In genomic region chr1:199855580-199855979, GRCh38 we compare ENCODE assay signal across 16 cellular contexts.
DNase-seq lines count a peak whose midpoint lies in the region; ATAC-seq and TF ChIP-seq lines count a peak whose summit lies in the region.
"Had no signal": no experiment of that assay in that cellular context is flagged by ENCODE, and none has a peak within 500 bp of the region (broad histone marks: within the 10 kb centered on the region; RNA-seq: fewer than 3 reads in every experiment).

No MANE protein-coding gene starts in this region.

- CTCF ChIA-PET in A673 (lab: Charles Lee): no interaction called here
- CTCF ChIA-PET in activated CD8-positive, alpha-beta memory T cell treated with anti-CD3 and anti-CD28 coated beads, Interleukin-2, amount 10 ng/mL, durations not matched to agents 7 days and 5 days (lab: Charles Lee): no interaction called here

- H3K4me1 ChIP-seq in A673 (ENCODE audit: insufficient read depth, low read length, poor library complexity, severe bottlenecking): peaks cover 2% of the 10 kb centered on the region

- peak overlapping the region; percentile 11; the same call in 1 of the 2 replicates for H3K4me3 Mint-ChIP-seq in HFFc6
- H3K4me3 Mint-ChIP-seq in natural killer cell: no peak overlapping the region
- no peak overlapping the region for H3K4me3 Mint-ChIP-seq in activated CD8-positive, alpha-beta memory T cell treated with anti-CD3 and anti-CD28 coated beads, Interleukin-2, amount 10 ng/mL, durations not matched to agents 7 days and 5 days
- H3K4me3 Mint-ChIP-seq: activated naive CD8-positive, alpha-beta T cell treated with anti-CD3 and anti-CD28 coated beads, Interleukin-2, amount 50 U/mL, for 24 hours; stimulated activated effector memory CD8-positive, alpha-beta T cell treated with anti-CD3 and anti-CD28 coated beads, Interleukin-12 subunit alpha, Interleukin-12 subunit beta, amount 100 ng/mL, for 72 hours; T-helper 2 cell treated with Interferon-gamma antibody and Interleukin-4, amounts not matched to agents 5 μg/mL and 100 μg/mL, for 36 hours had no signal

- no peak for TF ChIP-seq CTCF in A673 (conservative IDR thresholded peaks at IDR 0.05; ENCODE audit: low read depth, low read length)
- TF ChIP-seq CTCF in HFFc6 (IDR thresholded peaks at IDR 0.05): no peak
- no peak for TF ChIP-seq CTCF in fibroblast of mammary gland (conservative IDR thresholded peaks at IDR 0.05; ENCODE audit: control insufficient read depth, insufficient read depth, low read depth, low read length)
- TF ChIP-seq CTCF in natural killer cell (IDR thresholded peaks at IDR 0.05): no peak

- peaks cover 10% of the 10 kb centered on the region; the same call in 1 of the 2 replicates for H3K36me3 Mint-ChIP-seq in HFFc6 (ENCODE audit: low read depth)
- H3K36me3 Mint-ChIP-seq in natural killer cell: no peaks in the 10 kb centered on the region
- no peaks in the 10 kb centered on the region for H3K36me3 Mint-ChIP-seq in activated CD8-positive, alpha-beta memory T cell treated with anti-CD3 and anti-CD28 coated beads, Interleukin-2, amount 10 ng/mL, durations not matched to agents 7 days and 5 days
- H3K36me3 Mint-ChIP-seq: stimulated activated effector memory CD8-positive, alpha-beta T cell treated with anti-CD3 and anti-CD28 coated beads, Interleukin-12 subunit alpha, Interleukin-12 subunit beta, amount 100 ng/mL, for 72 hours had no signal

- no peaks in the 10 kb centered on the region for H3K36me3 ChIP-seq in A673 (ENCODE audit: insufficient read depth, low read length, poor library complexity, severe bottlenecking)

- H3K27ac Mint-ChIP-seq in HFFc6: peak overlapping the region; percentile 70
- no peak overlapping the region for H3K27ac Mint-ChIP-seq in natural killer cell
- no peak overlapping the region for H3K27ac Mint-ChIP-seq in activated CD8-positive, alpha-beta memory T cell treated with anti-CD3 and anti-CD28 coated beads, Interleukin-2, amount 10 ng/mL, durations not matched to agents 7 days and 5 days
- H3K27ac Mint-ChIP-seq: activated naive CD8-positive, alpha-beta T cell treated with anti-CD3 and anti-CD28 coated beads, Interleukin-2, amount 50 U/mL, for 24 hours; stimulated activated effector memory CD8-positive, alpha-beta T cell treated with anti-CD3 and anti-CD28 coated beads, Interleukin-12 subunit alpha, Interleukin-12 subunit beta, amount 100 ng/mL, for 72 hours; T-helper 2 cell treated with Interferon-gamma antibody and Interleukin-4, amounts not matched to agents 5 μg/mL and 100 μg/mL, for 36 hours had no signal

- no peaks in the 10 kb centered on the region for H3K27me3 ChIP-seq in A673 (replicated peaks; ENCODE audit: insufficient read depth, low read depth, low read length, poor library complexity)

- DNase-seq in A673 (ENCODE audit: low spot score): peak; percentile 6
- peak; percentile 87 for DNase-seq in HFFc6
- peak; percentile 52 for DNase-seq in fibroblast of mammary gland (ENCODE audit: low read depth)
- no peak for DNase-seq in NCI-H2107 treated with DMSO at 0.1 percent for 48 hours (lab: John Stamatoyannopoulos, UW; ENCODE audit: unreplicated experiment)
- no peak for DNase-seq in natural killer cell
- no peak for DNase-seq in activated CD8-positive, alpha-beta memory T cell treated with anti-CD3 and anti-CD28 coated beads, Interleukin-2, amount 10 ng/mL, durations not matched to agents 7 days and 5 days
- DNase-seq: activated naive CD8-positive, alpha-beta T cell treated with anti-CD3 and anti-CD28 coated beads, Interleukin-2, amount 50 U/mL, for 24 hours; DND-41; hippocampal formation; KG1; posterior cingulate gyrus; stimulated activated CD4-positive, alpha-beta T cell treated with anti-CD3 and anti-CD28 coated beads, Interleukin-1b, Interleukin-23, amount 100 ng/mL, for 48 hours had no signal

- H3K27me3 Mint-ChIP-seq in HFFc6 (ENCODE audit: insufficient read depth): no peaks in the 10 kb centered on the region; the same call in 1 of the 2 replicates
- peaks cover 8 to 19% of the 10 kb centered on the region in 2 donors for H3K27me3 Mint-ChIP-seq in natural killer cell (ENCODE audit: low read depth in 2 of 2)
- H3K27me3 Mint-ChIP-seq in activated CD8-positive, alpha-beta memory T cell treated with anti-CD3 and anti-CD28 coated beads, Interleukin-2, amount 10 ng/mL, durations not matched to agents 7 days and 5 days: peaks cover 16% of the 10 kb centered on the region

- no peak overlapping the region for H3K27ac ChIP-seq in A673 (ENCODE audit: low read depth, low read length, poor library complexity, severe bottlenecking)

- POLR2A ChIA-PET in A673 (lab: Charles Lee; ENCODE audit: low non-redundant PET): no interaction called here

- intact Hi-C loops in A673 (cut with micrococcal nuclease; ENCODE audit: unreplicated experiment) (no loop called here), natural killer cell (cut with micrococcal nuclease) (no loop called here)

- H3K4me3 ChIP-seq in A673 (ENCODE audit: low read depth, low read length, poor library complexity, severe bottlenecking): no peak overlapping the region
- H3K4me3 ChIP-seq in fibroblast of mammary gland (ENCODE audit: control insufficient read depth, low read depth, low read length): no peak overlapping the region

- no peaks in the 10 kb centered on the region for H3K9me3 ChIP-seq in A673 (ENCODE audit: low read depth, low read length, poor library complexity, severe bottlenecking)

- ATAC-seq in SK-N-SH treated with all-trans-retinoic acid at 6 μM for 48 hours: peak; percentile 49
- no peak for ATAC-seq in GM19395 (IDR thresholded peaks at IDR 0.05; ENCODE audit: unreplicated experiment)
- no peak for ATAC-seq in natural killer cell
- ATAC-seq in activated CD8-positive, alpha-beta memory T cell treated with anti-CD3 and anti-CD28 coated beads, Interleukin-2, amount 10 ng/mL, durations not matched to agents 7 days and 5 days: no peak
- ATAC-seq: activated naive CD8-positive, alpha-beta T cell treated with anti-CD3 and anti-CD28 coated beads, Interleukin-2, amount 50 U/mL, for 24 hours; stimulated activated effector memory CD8-positive, alpha-beta T cell treated with anti-CD3 and anti-CD28 coated beads, Interleukin-12 subunit alpha, Interleukin-12 subunit beta, amount 100 ng/mL, for 72 hours had no signal

- H3K9me3 Mint-ChIP-seq in HFFc6: no peaks in the 10 kb centered on the region
- no peaks in the 10 kb centered on the region for H3K9me3 Mint-ChIP-seq in natural killer cell
- no peaks in the 10 kb centered on the region for H3K9me3 Mint-ChIP-seq in activated CD8-positive, alpha-beta memory T cell treated with anti-CD3 and anti-CD28 coated beads, Interleukin-2, amount 10 ng/mL, durations not matched to agents 7 days and 5 days (ENCODE audit: low read depth)
- H3K9me3 Mint-ChIP-seq: activated naive CD8-positive, alpha-beta T cell treated with anti-CD3 and anti-CD28 coated beads, Interleukin-2, amount 50 U/mL, for 24 hours; stimulated activated effector memory CD8-positive, alpha-beta T cell treated with anti-CD3 and anti-CD28 coated beads, Interleukin-12 subunit alpha, Interleukin-12 subunit beta, amount 100 ng/mL, for 72 hours; T-helper 2 cell treated with Interferon-gamma antibody and Interleukin-4, amounts not matched to agents 5 μg/mL and 100 μg/mL, for 36 hours had no signal

- BruUV-seq in A673 (replicated peaks; lab: Mats Ljungman, UMichigan): no TSS peak

- H3K4me1 Mint-ChIP-seq in HFFc6 (ENCODE audit: low read depth): peaks cover 78% of the 10 kb centered on the region
- H3K4me1 Mint-ChIP-seq in natural killer cell: peaks cover 0 to 6% of the 10 kb centered on the region in 2 donors
- H3K4me1 Mint-ChIP-seq in activated CD8-positive, alpha-beta memory T cell treated with anti-CD3 and anti-CD28 coated beads, Interleukin-2, amount 10 ng/mL, durations not matched to agents 7 days and 5 days: peaks cover 1% of the 10 kb centered on the region
- H3K4me1 Mint-ChIP-seq: stimulated activated effector memory CD8-positive, alpha-beta T cell treated with anti-CD3 and anti-CD28 coated beads, Interleukin-12 subunit alpha, Interleukin-12 subunit beta, amount 100 ng/mL, for 72 hours had no signal

TF ChIP-seq in SK-N-SH treated with all-trans-retinoic acid at 6 μM for 48 hours, 23 proteins besides CTCF, POLR2A, EP300 and RAD21:
- TF ChIP-seq ZC3H10 (CRISPR knock-in tag; IDR thresholded peaks at IDR 0.05): no peak
- no peak for TF ChIP-seq SNAI2 (CRISPR knock-in tag; IDR thresholded peaks at IDR 0.05)
- no peak for TF ChIP-seq ZNF565 (CRISPR knock-in tag; conservative IDR thresholded peaks at IDR 0.05; ENCODE audit: low read depth)
- no peak for TF ChIP-seq ZFP30 (CRISPR knock-in tag; IDR thresholded peaks at IDR 0.05)
- TF ChIP-seq CSRNP3 (CRISPR knock-in tag; IDR thresholded peaks at IDR 0.05): no peak
- TF ChIP-seq ESRRG (CRISPR knock-in tag; IDR thresholded peaks at IDR 0.05): no peak
- no peak for TF ChIP-seq ISL1 (CRISPR knock-in tag; IDR thresholded peaks at IDR 0.05)
- TF ChIP-seq GLIS3 (CRISPR knock-in tag; IDR thresholded peaks at IDR 0.05): no peak
- TF ChIP-seq ZNF8 (CRISPR knock-in tag; IDR thresholded peaks at IDR 0.05): no peak
- TF ChIP-seq CREB5 (CRISPR knock-in tag; IDR thresholded peaks at IDR 0.05; ENCODE audit: low read depth): no peak
TF ChIP-seq in SK-N-SH treated with all-trans-retinoic acid at 6 μM for 48 hours: peak in this region for 0.

Comparison
In these comparisons a context has a peak if more than half of its experiments do, and no peak if none do; other contexts are left out.
1. DNase-seq: peak in A673 (single experiment), HFFc6 (single experiment) and fibroblast of mammary gland (single experiment); none in NCI-H2107 treated with DMSO at 0.1 percent for 48 hours (single experiment), natural killer cell (single experiment) and activated CD8-positive, alpha-beta memory T cell treated with anti-CD3 and anti-CD28 coated beads, Interleukin-2, amount 10 ng/mL, durations not matched to agents 7 days and 5 days (single experiment).